In genomic region chr15:86483936-86484335, GRCh38 we compare ENCODE assay signal across 24 cellular contexts.
DNase-seq lines count a peak whose midpoint lies in the region; ATAC-seq and TF ChIP-seq lines count a peak whose summit lies in the region.
"Had no signal": no experiment of that assay in that cellular context is flagged by ENCODE, and none has a peak within 500 bp of the region (broad histone marks: within the 10 kb centered on the region; RNA-seq: fewer than 3 reads in every experiment).

No MANE protein-coding gene starts in this region.

- CTCF ChIA-PET in OCI-LY7 (lab: Charles Lee; ENCODE audit: unreplicated experiment): no interaction called here

- no peaks in the 10 kb centered on the region for H3K36me3 ChIP-seq in OCI-LY7 (ENCODE audit: insufficient read depth, low read length)
- H3K36me3 ChIP-seq: pancreas, uterus had no signal

- no peak overlapping the region for H3K4me2 ChIP-seq in OCI-LY7 (ENCODE audit: low read length)

- no peaks in the 10 kb centered on the region for H3K9me2 ChIP-seq in OCI-LY7 (ENCODE audit: insufficient read depth, low read length)

- BruUV-seq in OCI-LY7 (replicated peaks; lab: Mats Ljungman, UMichigan): no TSS peak

- no peak overlapping the region for H3K27ac ChIP-seq in OCI-LY7 (ENCODE audit: low read depth, low read length, poor library complexity, severe bottlenecking)
- H3K27ac ChIP-seq: C4-2B, pancreas, RWPE1, uterus had no signal

- no peak overlapping the region for H3K4me3 ChIP-seq in Jurkat, Clone E6-1 (ENCODE audit: low read length)
- H3K4me3 ChIP-seq in OCI-LY7 (ENCODE audit: low read depth, low read length, poor library complexity, severe bottlenecking): no peak overlapping the region
- H3K4me3 ChIP-seq: pancreas, uterus had no signal

- intact Hi-C loops in OCI-LY7 (cut with micrococcal nuclease; ENCODE audit: unreplicated experiment): no loop called here

- no peaks in the 10 kb centered on the region for H3K79me2 ChIP-seq in OCI-LY7 (ENCODE audit: insufficient read depth, low read depth, low read length)

- ATAC-seq in GM18519 (IDR thresholded peaks at IDR 0.05; ENCODE audit: low FRiP score, unreplicated experiment): peak; percentile 81
- ATAC-seq in GM19351 (IDR thresholded peaks at IDR 0.05; ENCODE audit: unreplicated experiment): peak; percentile 49
- ATAC-seq: activated CD4-positive, alpha-beta T cell treated with anti-CD3 and anti-CD28 coated beads for 36 hours; HCT116; HepG2; pancreas; stimulated activated naive CD8-positive, alpha-beta T cell treated with anti-CD3 and anti-CD28 coated beads, Interleukin-15, amount 100 ng/mL, for 72 hours had no signal

- H3K4me1 ChIP-seq in OCI-LY7 (ENCODE audit: insufficient read depth, low read length, poor library complexity, severe bottlenecking): no peaks in the 10 kb centered on the region
- H3K4me1 ChIP-seq: pancreas, uterus had no signal

- no peaks in the 10 kb centered on the region for H4K20me1 ChIP-seq in OCI-LY7 (ENCODE audit: insufficient read depth, low read length)

- no peak for TF ChIP-seq CTCF in OCI-LY7 (conservative IDR thresholded peaks at IDR 0.05; ENCODE audit: low read length)

- peak; percentile 9 for DNase-seq in Jurkat, Clone E6-1 (ENCODE audit: low read depth, low spot score)
- peak; percentile 14 for DNase-seq in OCI-LY7 (ENCODE audit: low spot score)
- no peak for DNase-seq in activated CD4-positive, alpha-beta T cell treated with anti-CD3 and anti-CD28 coated beads, Interleukin-2, amount 50 U/mL, for 4 hours
- no peak for DNase-seq in NCI-H226
- no peak for DNase-seq in UCSD-AML1 (lab: John Stamatoyannopoulos, UW; ENCODE audit: unreplicated experiment)
- DNase-seq: activated CD4-positive, alpha-beta T cell treated with anti-CD3 and anti-CD28 coated beads for 36 hours; activated gamma-delta T cell treated with Interleukin-2 at 50 U/mL for 16 hours; activated T-cell treated with anti-CD3 and anti-CD28 coated beads, Interleukin-2, amount 50 U/mL, for 24 hours; central memory CD4-positive, alpha-beta T cell; dermis blood vessel endothelial cell; mammary epithelial cell; NCI-H1436 treated with DMSO at 0.1 percent for 48 hours; NCI-H526 treated with DMSO at 0.1 percent for 48 hours; pancreas; retina; small intestine; stimulated activated naive CD8-positive, alpha-beta T cell treated with anti-CD3 and anti-CD28 coated beads, Interleukin-15, amount 100 ng/mL, for 72 hours; uterus had no signal

- no peak overlapping the region for H2AFZ ChIP-seq in OCI-LY7 (ENCODE audit: low read length)

- POLR2A ChIA-PET in OCI-LY7 (lab: Charles Lee): interaction anchor here (0.5 kb wide), 1 partner anchor 33 kb away, joined by 3 read pairs; no protein-coding TSS in a partner anchor

- H3K9me3 ChIP-seq in OCI-LY7 (ENCODE audit: low read length): no peaks in the 10 kb centered on the region
- H3K9me3 ChIP-seq: pancreas, uterus had no signal

Comparison
In these comparisons a context has a peak if more than half of its experiments do, and no peak if none do; other contexts are left out.
1. DNase-seq: peak in Jurkat, Clone E6-1 (single experiment) and OCI-LY7 (single experiment); none in activated CD4-positive, alpha-beta T cell treated with anti-CD3 and anti-CD28 coated beads, Interleukin-2, amount 50 U/mL, for 4 hours (0 of 2), NCI-H226 (single experiment) and UCSD-AML1 (single experiment).